8 cellular contexts compared by ENCODE assay signal in the genomic region with DNA sequence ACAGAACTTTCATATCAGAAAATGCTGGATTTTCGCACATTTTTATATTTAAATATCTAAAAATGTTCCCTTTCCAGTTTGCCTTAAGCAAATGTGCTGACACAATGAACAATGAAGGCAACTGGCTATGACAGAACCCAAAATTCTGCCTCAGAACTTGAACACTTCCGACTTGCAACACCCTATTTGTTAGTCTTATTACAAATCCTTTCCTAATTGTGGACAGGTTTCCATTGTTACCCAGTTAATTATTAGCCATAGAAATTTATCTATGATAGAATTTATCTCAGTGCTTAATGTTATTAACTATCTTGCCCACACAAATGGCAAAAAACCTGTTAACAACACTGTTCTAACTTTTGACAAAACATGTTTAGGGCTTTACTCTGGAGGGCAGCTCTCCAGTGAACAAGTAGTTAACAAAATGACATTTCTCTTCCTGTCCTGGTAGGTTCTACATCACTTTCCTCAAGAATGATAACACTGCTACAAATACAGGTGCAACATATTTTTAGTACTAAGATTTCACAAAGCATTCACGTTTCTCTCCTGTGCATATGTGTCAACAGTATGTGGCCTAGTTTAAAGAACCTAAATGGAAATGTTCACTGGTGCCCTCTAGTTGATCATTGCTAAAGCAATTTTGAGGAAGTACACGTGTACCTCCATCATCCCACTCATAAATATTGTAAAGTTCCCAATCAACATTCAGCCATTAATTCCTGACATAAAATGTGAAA. TPM values are rescaled to one million over a fixed set of nuclear protein-coding genes. Genes with fewer than 3 reads are reported as not detected.
DNase-seq lines count a peak whose midpoint lies in the region; ATAC-seq and TF ChIP-seq lines count a peak whose summit lies in the region.

No MANE protein-coding gene starts in this region.

- peak overlapping the region; percentile 63 for H3K27ac ChIP-seq in RWPE2 (ENCODE audit: poor library complexity, severe bottlenecking)

- H3K4me3 ChIP-seq in RWPE2 (ENCODE audit: severe bottlenecking) = no peak overlapping the region

- H3K36me3 ChIP-seq in RWPE2 (ENCODE audit: low read depth) = no peaks in the 10 kb centered on the region

- no peaks in the 10 kb centered on the region for H3K27me3 Mint-ChIP-seq in progenitor cell of endocrine pancreas

- H3K27me3 ChIP-seq in RWPE2 (ENCODE audit: insufficient read depth, poor library complexity, severe bottlenecking) = no peaks in the 10 kb centered on the region

- peaks cover 39% of the 10 kb centered on the region for H3K4me1 Mint-ChIP-seq in progenitor cell of endocrine pancreas (ENCODE audit: low read depth)

- TF ChIP-seq CTCF in RWPE2 (IDR thresholded peaks at IDR 0.05; ENCODE audit: poor library complexity, severe bottlenecking) = peak; percentile 74
- TF ChIP-seq CTCF in progenitor cell of endocrine pancreas (IDR thresholded peaks at IDR 0.05; ENCODE audit: unreplicated experiment) = no peak

- ATAC-seq in GM19395 (IDR thresholded peaks at IDR 0.05; ENCODE audit: unreplicated experiment) = peak; percentile 86
- peak; percentile 80 for ATAC-seq in HG03354 (IDR thresholded peaks at IDR 0.05; ENCODE audit: poor library complexity, severe bottlenecking, unreplicated experiment)
- no peak for ATAC-seq in RWPE2 (ENCODE audit: low read depth)
- ATAC-seq in esophagus mucosa = peak; percentile 62

- H3K9me3 ChIP-seq in RWPE2 (ENCODE audit: severe bottlenecking) = no peaks in the 10 kb centered on the region

- H3K36me3 Mint-ChIP-seq in progenitor cell of endocrine pancreas (ENCODE audit: insufficient read depth) = no peaks in the 10 kb centered on the region

- H3K4me3 Mint-ChIP-seq in progenitor cell of endocrine pancreas (ENCODE audit: low read depth) = no peak overlapping the region

- H3K4me1 ChIP-seq in RWPE2 (ENCODE audit: insufficient read depth, poor library complexity, severe bottlenecking) = peaks cover 32% of the 10 kb centered on the region

- H3K9me3 Mint-ChIP-seq in progenitor cell of endocrine pancreas (ENCODE audit: low read depth) = no peaks in the 10 kb centered on the region

- peak overlapping the region; percentile 27 for H3K27ac Mint-ChIP-seq in progenitor cell of endocrine pancreas

- DNase-seq in Daoy (ENCODE audit: low read depth) (peak; percentile 33), RWPE2 (ENCODE audit: low spot score) (no peak), progenitor cell of endocrine pancreas (ENCODE audit: low spot score, unreplicated experiment) (no peak), HK-2 (ENCODE audit: unreplicated experiment) (no peak)
- no peak for DNase-seq in activated CD4-positive, alpha-beta T cell treated with anti-CD3 and anti-CD28 coated beads, Interleukin-2, amount 50 U/mL, for 48 hours

RNA-seq across cellular contexts. Expression of a gene that starts 58.4 kb away (rescaled TPM):
- 7.2 and 8.2 TPM in 2 replicates for total RNA-seq in Daoy (2014; rRNA removed; shearing (Covaris generic))
- 12.2 TPM for total RNA-seq in esophagus mucosa
- total RNA-seq in progenitor cell of endocrine pancreas = 9.7 and 11.8 TPM in 2 replicates
